ENCODE assay signal across 8 cellular contexts in the genomic region with DNA sequence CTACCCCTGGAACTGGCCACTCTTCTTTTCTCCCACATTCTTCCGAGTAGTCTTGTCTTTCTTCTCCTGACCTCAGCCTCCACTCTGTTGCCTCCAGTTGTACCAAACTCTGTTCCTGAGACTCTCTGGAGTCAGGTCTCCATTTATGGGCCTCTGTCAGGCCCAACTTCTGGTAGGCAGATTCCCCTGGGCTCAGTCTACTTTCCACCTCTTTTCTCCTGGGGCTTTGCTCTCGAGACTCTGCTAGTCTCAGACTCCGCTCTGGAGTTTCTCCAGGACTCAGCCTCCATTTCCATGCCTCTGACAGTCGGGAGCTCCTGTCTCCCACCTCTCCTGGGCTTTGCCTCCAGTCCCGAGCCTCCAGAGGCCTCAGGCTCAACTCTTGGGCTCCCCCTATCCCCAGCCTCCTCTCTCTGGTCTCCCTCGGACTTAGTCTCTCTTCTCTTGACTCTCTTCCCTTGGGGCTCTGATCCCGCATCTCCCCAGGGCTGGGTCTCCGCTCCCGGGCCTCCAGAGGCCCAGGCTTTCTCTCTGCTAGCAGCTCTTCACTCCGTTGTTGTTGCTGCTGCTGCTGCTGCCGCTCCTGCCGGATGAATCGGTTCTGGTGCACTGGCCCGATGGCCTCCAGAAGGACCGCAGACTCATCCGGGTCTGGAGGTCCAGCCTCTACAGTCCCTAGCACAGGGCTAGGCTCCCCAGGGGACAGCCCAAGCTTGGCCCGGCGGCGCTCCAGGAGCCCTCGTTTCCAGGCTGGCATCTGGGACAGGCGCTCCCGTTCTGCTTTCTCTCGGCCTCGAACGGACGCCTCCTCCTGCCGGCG. TPM values are rescaled to one million over a fixed set of nuclear protein-coding genes. Genes with fewer than 3 reads are reported as not detected.
A peak's percentile ranks its signal among the peaks of the same experiment; 100 is the strongest.
DNase-seq lines count a peak whose midpoint lies in the region; ATAC-seq and TF ChIP-seq lines count a peak whose summit lies in the region.

No MANE protein-coding gene starts in this region.

- H3K9me3 ChIP-seq in CD8-positive, alpha-beta T cell (ENCODE audit: low read length), result no peaks in the 10 kb centered on the region
- H3K9me3 ChIP-seq in Loucy (ENCODE audit: insufficient read depth, low read depth, low read length), result no peaks in the 10 kb centered on the region
- no peaks in the 10 kb centered on the region for H3K9me3 ChIP-seq in adrenal gland (replicated peaks in 1 of 3)
- H3K9me3 ChIP-seq in left lung, result no peaks in the 10 kb centered on the region
- no peaks in the 10 kb centered on the region for H3K9me3 ChIP-seq in thymus (ENCODE audit: control insufficient read depth)

- DNase-seq in CD8-positive, alpha-beta T cell, result peak in 2 of 7 experiments; percentile 20 to 32
- DNase-seq in adrenal gland (no peak), left lung (peak in 1 of 2 donors; percentile 85), HUDEP-2 (lab: John Stamatoyannopoulos, UW; ENCODE audit: unreplicated experiment in 76 of 76) (no peak)

- CTCF ChIA-PET in CD8-positive, alpha-beta T cell (lab: Charles Lee), result interaction anchor here (1.3 to 17.5 kb wide), 2 partner anchors 10 to 42 kb away, joined by 7 to 879 read pairs; partner anchors contain the start of genes MDC1 and TUBB

- peaks cover 95% of the 10 kb centered on the region for H3K79me2 ChIP-seq in Loucy (ENCODE audit: insufficient read depth, low read length)

- H3K4me3 ChIP-seq in CD8-positive, alpha-beta T cell (ENCODE audit: low read depth, low read length), result peak overlapping the region; percentile 86
- H3K4me3 ChIP-seq in Loucy (ENCODE audit: low read length, poor library complexity, severe bottlenecking) (peak overlapping the region; percentile 97), adrenal gland (peak overlapping the region in 2 of 4 donors; percentile 72 to 87), left lung (peak overlapping the region; percentile 53 to 91), thymus (ENCODE audit: low read length) (peak overlapping the region; percentile 65)

- no peaks in the 10 kb centered on the region for H3K9me3 Mint-ChIP-seq in CD8-positive, alpha-beta T cell

- TF ChIP-seq CTCF in CD8-positive, alpha-beta T cell (IDR thresholded peaks at IDR 0.05), result no peak
- peak; percentile 51 for TF ChIP-seq CTCF in Loucy (conservative IDR thresholded peaks at IDR 0.05; ENCODE audit: low read length)
- TF ChIP-seq CTCF in adrenal gland (IDR thresholded peaks at IDR 0.05), result no peak
- no peak for TF ChIP-seq CTCF in left lung (IDR thresholded peaks at IDR 0.05)

- H3K4me1 ChIP-seq in CD8-positive, alpha-beta T cell (ENCODE audit: insufficient read depth, low read length), result peaks cover 36% of the 10 kb centered on the region
- H3K4me1 ChIP-seq in Loucy (ENCODE audit: insufficient read depth, low read length, poor library complexity, severe bottlenecking) (peaks cover 62% of the 10 kb centered on the region), adrenal gland (replicated peaks in 1 of 2) (peaks cover 53 to 79% of the 10 kb centered on the region in 2 donors), left lung (peaks cover 18 to 52% of the 10 kb centered on the region in 2 donors), thymus (ENCODE audit: control insufficient read depth, insufficient read depth, low read length) (peaks cover 33% of the 10 kb centered on the region)

- H3K4me3 Mint-ChIP-seq in CD8-positive, alpha-beta T cell, result peak overlapping the region; percentile 99

- H3K36me3 Mint-ChIP-seq in CD8-positive, alpha-beta T cell, result peaks cover 53% of the 10 kb centered on the region

- peak overlapping the region; percentile 95 for H3K27ac Mint-ChIP-seq in CD8-positive, alpha-beta T cell

- H3K27me3 Mint-ChIP-seq in CD8-positive, alpha-beta T cell (ENCODE audit: low read depth), result no peaks in the 10 kb centered on the region

- H3F3A ChIP-seq in Loucy (ENCODE audit: low read depth), result peaks cover 5% of the 10 kb centered on the region

- no peaks in the 10 kb centered on the region for H3K9me2 ChIP-seq in Loucy (replicated peaks; ENCODE audit: low read depth, low read length)

- H3K36me3 ChIP-seq in CD8-positive, alpha-beta T cell (ENCODE audit: insufficient read depth, low read length), result no peaks in the 10 kb centered on the region
- no peaks in the 10 kb centered on the region; the same call in 1 of the 2 replicates for H3K36me3 ChIP-seq in Loucy (ENCODE audit: insufficient read depth, low read length)
- H3K36me3 ChIP-seq in adrenal gland (replicated peaks in 1 of 2), result no peaks in the 10 kb centered on the region
- peaks cover 0 to 29% of the 10 kb centered on the region in 2 donors for H3K36me3 ChIP-seq in left lung
- peaks cover 5% of the 10 kb centered on the region for H3K36me3 ChIP-seq in thymus (ENCODE audit: control insufficient read depth, insufficient read depth)

- no peak for TF ChIP-seq POLR2A in adrenal gland (IDR thresholded peaks at IDR 0.05)

- peak overlapping the region; percentile 75 for H3K27ac ChIP-seq in CD8-positive, alpha-beta T cell (ENCODE audit: low read depth, low read length)
- H3K27ac ChIP-seq in adrenal gland (peak overlapping the region in 4 of 5 donors; percentile 94 to 98 (median 96)), left lung (peak overlapping the region; percentile 96 to 97), thymus (ENCODE audit: low read depth) (peak overlapping the region; percentile 99)

- H3K4me1 Mint-ChIP-seq in CD8-positive, alpha-beta T cell (ENCODE audit: low read depth), result peaks cover 55% of the 10 kb centered on the region

- no peaks in the 10 kb centered on the region for H3K27me3 ChIP-seq in CD8-positive, alpha-beta T cell (ENCODE audit: insufficient read depth, low read length)
- H3K27me3 ChIP-seq in Loucy (ENCODE audit: insufficient read depth, low read length, poor library complexity, severe bottlenecking), result no peaks in the 10 kb centered on the region
- no peaks in the 10 kb centered on the region for H3K27me3 ChIP-seq in adrenal gland
- H3K27me3 ChIP-seq in left lung, result no peaks in the 10 kb centered on the region
- no peaks in the 10 kb centered on the region for H3K27me3 ChIP-seq in thymus (ENCODE audit: control insufficient read depth, insufficient read depth)

- WGBS in adrenal gland, 4 donors, result 54 to 70% (median 57%) methylated on average over 18 to 28 of the region's 28 CpGs
- WGBS in thymus, result 25% methylated on average over 28 of the region's 28 CpGs

- H3K9ac ChIP-seq in Loucy (ENCODE audit: low read depth, low read length, poor library complexity, severe bottlenecking), result peak overlapping the region; percentile 96

- no peak for ATAC-seq in CD8-positive, alpha-beta T cell
- no peak for ATAC-seq in left lung
- ATAC-seq in GM19023 (IDR thresholded peaks at IDR 0.05; ENCODE audit: unreplicated experiment), result no peak
- ATAC-seq in HG02588 (IDR thresholded peaks at IDR 0.05; ENCODE audit: unreplicated experiment), result no peak

- POLR2A ChIA-PET in CD8-positive, alpha-beta T cell (lab: Charles Lee), result interaction anchor here (16.5 kb wide), 1 partner anchor 37 kb away, joined by 324 read pairs; the partner anchor contains the start of genes MDC1 and TUBB

- intact Hi-C loops in CD8-positive, alpha-beta T cell (cut with DNase I, micrococcal nuclease), result loop anchor here (10.0 kb wide), 2 partner anchors 219 to 809 kb away; partner anchors contain the start of genes GTF2H4 (in 1 of the 2) and MICB (in 1 of the 2)
- intact Hi-C loops in adrenal gland (cut with DNase I), result no loop called here
- intact Hi-C loops in left lung (cut with DNase I), result loop anchor here in 1 of 2 donors (10.0 kb wide), 1 partner anchor 49 kb away; no protein-coding TSS in a partner anchor

- peak overlapping the region; percentile 97 for H3K4me2 ChIP-seq in Loucy (ENCODE audit: low read depth, low read length, poor library complexity, severe bottlenecking)

- peaks cover 35% of the 10 kb centered on the region for H4K20me1 ChIP-seq in Loucy (ENCODE audit: insufficient read depth, low read length, poor library complexity, severe bottlenecking)

- no peak overlapping the region for H2AFZ ChIP-seq in Loucy (ENCODE audit: low read length)

RNA-seq across cellular contexts. Expression of gene PPP1R18, which starts 1.1 kb away (rescaled TPM):
- 10 to 100 TPM; 24.1 to 26.0 TPM for total RNA-seq in CD8-positive, alpha-beta T cell
- 10 to 100 TPM; 19.8 to 58.9 (median 41.2) TPM for total RNA-seq in adrenal gland
- 100 to 1,000 TPM in 2 of 3 donors, 10 to 100 TPM in 1; 33.1 to 120 (median 115) TPM for polyA plus RNA-seq in adrenal gland
- total RNA-seq in left lung, result 100 to 1,000 TPM in 1 of 2 donors, 10 to 100 TPM in 1; 51.8 to 117 TPM
- 115 TPM for polyA plus RNA-seq in thymus

RNA-seq across cellular contexts. Expression of gene NRM, which starts 5.4 kb away (rescaled TPM):
- total RNA-seq in CD8-positive, alpha-beta T cell, result 1 to 10 TPM; 1.5 to 2.0 TPM
- total RNA-seq in adrenal gland (10 to 100 TPM in 4 of 8 donors, 1 to 10 TPM in 4; 1.8 to 22.6 (median 10.0) TPM), left lung (10 to 100 TPM; 13.1 to 17.4 TPM)
- polyA plus RNA-seq in adrenal gland (10 to 100 TPM; 11.4 to 39.3 (median 24.9) TPM), thymus (10.4 TPM)

RNA-seq across cellular contexts. Expression of gene DHX16, which starts 12.6 kb away (rescaled TPM):
- 10 to 100 TPM; 15.8 to 17.9 TPM for total RNA-seq in CD8-positive, alpha-beta T cell
- total RNA-seq in adrenal gland (10 to 100 TPM; 16.4 to 32.1 (median 27.3) TPM), left lung (10 to 100 TPM; 23.8 to 28.1 TPM)
- polyA plus RNA-seq in adrenal gland (10 to 100 TPM; 37.7 to 75.9 (median 39.0) TPM), thymus (48.0 TPM)

RNA-seq across cellular contexts. Expression of gene MDC1, which starts 31.7 kb away (rescaled TPM):
- 10 to 100 TPM; 38.9 to 48.8 TPM for total RNA-seq in CD8-positive, alpha-beta T cell
- total RNA-seq in adrenal gland, result 10 to 100 TPM in 5 of 8 donors, 1 to 10 TPM in 3; 2.8 to 27.6 (median 18.4) TPM
- polyA plus RNA-seq in adrenal gland, result 10 to 100 TPM; 16.8 to 26.9 (median 21.0) TPM
- 10 to 100 TPM; 28.2 to 38.6 TPM for total RNA-seq in left lung
- 21.6 TPM for polyA plus RNA-seq in thymus

RNA-seq across cellular contexts. Expression of gene TUBB, which starts 34.8 kb away (rescaled TPM):
- 10 to 100 TPM; 61.3 to 63.1 TPM for total RNA-seq in CD8-positive, alpha-beta T cell
- 100 to 1,000 TPM in 7 of 8 donors, 10 to 100 TPM in 1; 90.3 to 439 (median 214) TPM for total RNA-seq in adrenal gland
- 100 to 1,000 TPM; 107 to 473 (median 177) TPM for polyA plus RNA-seq in adrenal gland
- total RNA-seq in left lung, result 100 to 1,000 TPM; 409 to 602 TPM
- polyA plus RNA-seq in thymus, result 137 TPM

Comparison
In these comparisons a context has a peak if more than half of its experiments do, and no peak if none do; other contexts are left out.
1. intact Hi-C loops: an anchor here in CD8-positive, alpha-beta T cell (10.0 kb wide); none called in adrenal gland.